ENCODE assay signal across 8 cellular contexts in genomic region chr16:70064841-70065370, GRCh38. TPM values are rescaled to one million over a fixed set of nuclear protein-coding genes. Genes with fewer than 3 reads are reported as not detected.
A peak's percentile ranks its signal among the peaks of the same experiment; 100 is the strongest.
DNase-seq lines count a peak whose midpoint lies in the region; ATAC-seq and TF ChIP-seq lines count a peak whose summit lies in the region.
"Not testable (repeated sequence)": the region's sequence is repeated elsewhere in the genome, so short reads cannot be mapped to it uniquely, and the experiment has no call there.

No MANE protein-coding gene starts in this region.

- in situ Hi-C loops in astrocyte of the spinal cord (cut with HindIII; ENCODE audit: low sequenced_read_pairs), result not testable (repeated sequence)

- not testable (repeated sequence) for H3K27me3 Mint-ChIP-seq in natural killer cell treated with Interleukin-12 subunit alpha and Interleukin-12 subunit beta and Interleukin-15 and Interleukin-18, amount 100 ng/mL, for 72 hours

- H3K4me3 ChIP-seq in BE2C (ENCODE audit: low read depth, low read length), result peak overlapping the region; percentile 66
- H3K4me3 ChIP-seq in astrocyte of the spinal cord (ENCODE audit: low read depth, low read length), result peak overlapping the region; percentile 60

- H3K9me3 ChIP-seq in BE2C, result not testable (repeated sequence)

- not testable (repeated sequence) for H3K27me3 ChIP-seq in BE2C

- peak overlapping the region; percentile 64 for H3K4me3 Mint-ChIP-seq in natural killer cell treated with Interleukin-12 subunit alpha and Interleukin-12 subunit beta and Interleukin-15 and Interleukin-18, amount 100 ng/mL, for 72 hours

- intact Hi-C loops in Right ventricle myocardium superior (cut with DNase I), result not testable (repeated sequence)

- not testable (repeated sequence) for H3K36me3 ChIP-seq in BE2C

- not testable (repeated sequence) for H3K4me1 ChIP-seq in BE2C

- DNase-seq in BE2C (peak; percentile 10), NAMALWA (ENCODE audit: low spot score) (peak; percentile 25), Right ventricle myocardium superior (peak; percentile 64)
- peak; percentile 38 to 49 for DNase-seq in activated CD4-positive, alpha-beta T cell treated with anti-CD3 and anti-CD28 coated beads for 24 hours (ENCODE audit: low read depth in 2 of 2)
- DNase-seq in astrocyte of the spinal cord (ENCODE audit: low read depth, low spot score), result not testable (repeated sequence)
- peak; percentile 69 for DNase-seq in natural killer cell treated with Interleukin-12 subunit alpha and Interleukin-12 subunit beta and Interleukin-15 and Interleukin-18, amount 100 ng/mL, for 72 hours (ENCODE audit: low spot score)
- peak; percentile 28 to 50 (median 29) for DNase-seq in stimulated activated CD4-positive, alpha-beta T cell treated with anti-CD3 and anti-CD28 coated beads, TNF-alpha, amount 100 ng/mL, for 48 hours (ENCODE audit: low read depth in 3 of 3)

- not testable (repeated sequence) for TF ChIP-seq CTCF in BE2C (IDR thresholded peaks at IDR 0.05; ENCODE audit: low read depth, low read length); astrocyte of the spinal cord (IDR thresholded peaks at IDR 0.05; ENCODE audit: low read depth, low read length)

- not testable (repeated sequence) for H3K9me3 Mint-ChIP-seq in natural killer cell treated with Interleukin-12 subunit alpha and Interleukin-12 subunit beta and Interleukin-15 and Interleukin-18, amount 100 ng/mL, for 72 hours

- H3K27ac Mint-ChIP-seq in natural killer cell treated with Interleukin-12 subunit alpha and Interleukin-12 subunit beta and Interleukin-15 and Interleukin-18, amount 100 ng/mL, for 72 hours, result not testable (repeated sequence)

- ATAC-seq in GM21576 (IDR thresholded peaks at IDR 0.05; ENCODE audit: unreplicated experiment), result peak; percentile 11
- ATAC-seq in Right ventricle myocardium superior (ENCODE audit: poor library complexity), result peak; percentile 43
- ATAC-seq in natural killer cell treated with Interleukin-12 subunit alpha and Interleukin-12 subunit beta and Interleukin-15 and Interleukin-18, amount 100 ng/mL, for 72 hours, result peak; percentile 25 to 40

- H3K4me1 Mint-ChIP-seq in natural killer cell treated with Interleukin-12 subunit alpha and Interleukin-12 subunit beta and Interleukin-15 and Interleukin-18, amount 100 ng/mL, for 72 hours (ENCODE audit: low read depth in 2 of 2), result not testable (repeated sequence)

- not testable (repeated sequence) for H3K36me3 Mint-ChIP-seq in natural killer cell treated with Interleukin-12 subunit alpha and Interleukin-12 subunit beta and Interleukin-15 and Interleukin-18, amount 100 ng/mL, for 72 hours

RNA-seq across cellular contexts. Expression of gene PDPR, which starts 49.2 kb away (rescaled TPM):
- polyA plus RNA-seq in BE2C (2012; ENCODE audit: insufficient read depth, insufficient read length, low read depth), result 19.0 TPM
- total RNA-seq in Right ventricle myocardium superior, result 19.8 TPM
- total RNA-seq in natural killer cell treated with Interleukin-12 subunit alpha and Interleukin-12 subunit beta and Interleukin-15 and Interleukin-18, amount 100 ng/mL, for 72 hours, result 10 to 100 TPM; 37.2 to 51.5 TPM
